ENCODE assay signal across 7 cellular contexts in the genomic region with DNA sequence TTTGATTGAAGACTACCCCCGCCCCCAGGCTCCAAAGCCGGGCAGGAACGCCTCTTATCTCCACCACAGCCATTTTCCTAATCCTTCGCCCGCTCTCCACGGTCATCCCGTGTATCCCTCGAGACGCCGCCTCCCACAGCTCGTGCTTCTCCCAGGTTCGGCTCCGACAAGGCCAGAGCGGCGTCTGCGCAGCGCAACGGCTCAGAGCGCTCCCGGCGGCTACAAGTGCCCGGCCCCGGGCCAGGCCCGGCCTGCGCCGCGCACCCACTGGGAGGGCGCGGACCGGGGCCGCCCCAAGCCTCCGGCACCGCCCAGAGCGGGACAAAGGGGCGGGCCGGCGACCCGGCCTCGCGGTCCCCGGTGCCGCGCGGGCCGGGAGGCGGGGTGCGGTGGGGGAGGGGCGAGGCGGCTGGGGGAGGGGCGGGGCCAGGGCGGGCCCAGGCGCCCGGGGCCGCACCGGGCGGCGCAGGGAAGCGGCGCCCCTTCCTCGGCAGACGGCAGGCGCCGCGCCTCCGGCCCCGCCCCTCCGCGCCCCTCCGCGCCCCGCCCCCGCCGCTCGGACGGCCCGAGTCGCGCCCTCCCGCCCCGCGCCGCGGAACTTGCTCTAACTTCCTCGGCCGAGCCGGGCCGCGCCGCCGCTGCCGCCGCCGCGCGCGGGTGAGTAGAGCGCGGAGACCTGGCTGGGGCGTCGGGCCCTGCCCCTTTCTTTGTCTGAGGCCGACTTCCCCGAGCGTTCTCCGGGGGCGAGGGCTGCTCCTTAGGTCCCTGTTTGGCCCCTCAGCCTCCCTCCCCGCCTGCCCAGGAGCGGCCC. TPM values are rescaled to one million over a fixed set of nuclear protein-coding genes. Genes with fewer than 3 reads are reported as not detected.
DNase-seq lines count a peak whose midpoint lies in the region; FAIRE-seq and TF ChIP-seq lines count a peak whose summit lies in the region.

Gene TSPAN14 (plus strand): TSS at position 596 of the 811 bp plus-strand sequence. CDS start 34,924 bp downstream, outside the sequence.

- DNase-seq in GM13976 (ENCODE audit: low spot score) (peak; percentile 93), HFF-Myc (ENCODE audit: extremely low read depth, low read depth) (no peak), NCI-H1048 (lab: John Stamatoyannopoulos, UW) (peak; percentile 57), WERI-Rb-1 (peak; percentile 90), bronchial epithelial cell (ENCODE audit: low read depth) (peak; percentile 55), iPS-NIHi11 (ENCODE audit: low spot score) (peak; percentile 95)

- H3K36me3 ChIP-seq in WERI-Rb-1 (peaks cover 13% of the 10 kb centered on the region), bronchial epithelial cell (ENCODE audit: control insufficient read depth, insufficient read depth, low read length) (peaks cover 2% of the 10 kb centered on the region)

- H3K27ac ChIP-seq in WERI-Rb-1 (peak within 1 kb of the TSS; percentile 97), skin epidermis (peak within 1 kb of the TSS; percentile 76 to 99 (median 96))

- in situ Hi-C loops in GM13976 (cut with MboI; ENCODE audit: low sequenced_read_pairs, unreplicated experiment), result loop anchor here (5.0 to 10.0 kb wide), 2 partner anchors 48 to 141 kb away; no protein-coding TSS in a partner anchor

- no peaks in the 10 kb centered on the region for H3K27me3 ChIP-seq in WERI-Rb-1 (ENCODE audit: insufficient read depth, low read depth, severe bottlenecking)
- no peaks in the 10 kb centered on the region for H3K27me3 ChIP-seq in bronchial epithelial cell (ENCODE audit: control insufficient read depth, insufficient read depth, low read length)

- no peak for TF ChIP-seq CTCF in GM13976 (IDR thresholded peaks at IDR 0.05; ENCODE audit: borderline replicate concordance, control extremely low read depth, extremely low read depth, insufficient read depth, missing control alignments)
- TF ChIP-seq CTCF in HFF-Myc (IDR thresholded peaks at IDR 0.05; ENCODE audit: low read depth, low read length, missing control alignments), result no peak
- TF ChIP-seq CTCF in WERI-Rb-1 (IDR thresholded peaks at IDR 0.05; ENCODE audit: low read depth, low read length), result no peak
- TF ChIP-seq CTCF in bronchial epithelial cell (IDR thresholded peaks at IDR 0.05; ENCODE audit: insufficient read depth, low read length, severe bottlenecking), result no peak

- H3K4me3 ChIP-seq in HFF-Myc (replicated peaks; ENCODE audit: low read depth, low read length), result peak within 1 kb of the TSS; percentile 80
- H3K4me3 ChIP-seq in WERI-Rb-1 (ENCODE audit: low read depth, low read length), result peak within 1 kb of the TSS; percentile 71
- H3K4me3 ChIP-seq in bronchial epithelial cell (ENCODE audit: low read depth, low read length), result peak within 1 kb of the TSS; percentile 68
- peak within 1 kb of the TSS; percentile 57 to 96 (median 82) for H3K4me3 ChIP-seq in skin epidermis

- FAIRE-seq in bronchial epithelial cell (lab: Jason Lieb, UNC), result no peak

- H3K9me3 ChIP-seq in WERI-Rb-1 (ENCODE audit: severe bottlenecking), result peaks cover 5% of the 10 kb centered on the region

RNA-seq across cellular contexts. Expression of gene TSPAN14, which starts in this region (rescaled TPM):
- total RNA-seq in bronchial epithelial cell, result 21.1 and 30.1 TPM in 2 replicates
